In genomic region chr13:81171065-81171647, GRCh38 we compare ENCODE assay signal across 8 cellular contexts.
DNase-seq lines count a peak whose midpoint lies in the region; ATAC-seq and TF ChIP-seq lines count a peak whose summit lies in the region.

No MANE protein-coding gene starts in this region.

- H3K27ac Mint-ChIP-seq in nephron: no peak overlapping the region

- BruUV-seq in mammary epithelial cell (replicated peaks; lab: Mats Ljungman, UMichigan): no TSS peak

- H3K9me3 ChIP-seq in mammary epithelial cell (replicated peaks; ENCODE audit: insufficient read depth, low read length) (no peaks in the 10 kb centered on the region), thyroid gland (no peaks in the 10 kb centered on the region)

- TF ChIP-seq CTCF in mammary epithelial cell (conservative IDR thresholded peaks at IDR 0.05 in 1 of 2, IDR thresholded peaks at IDR 0.05 in 1 of 2; ENCODE audit: extremely low read depth in 1 of 2, insufficient read depth in 1 of 2, low read depth in 1 of 2, low read length in 2 of 2) (peak; percentile 46 to 58), nephron (IDR thresholded peaks at IDR 0.05; ENCODE audit: unreplicated experiment in 3 of 3) (peak; percentile 64 to 73 (median 67)), thyroid gland (IDR thresholded peaks at IDR 0.05) (peak in 3 of 6 experiments; percentile 37 to 58 (median 38)), omental fat pad (IDR thresholded peaks at IDR 0.05) (no peak)

- H3K4me1 Mint-ChIP-seq in nephron: no peaks in the 10 kb centered on the region

- no peak overlapping the region for H2AFZ ChIP-seq in mammary epithelial cell (ENCODE audit: low read depth, low read length)

- 2% methylated on average over 3 of the region's 3 CpGs for WGBS in mammary epithelial cell (ENCODE audit: low coverage, missing lambda C conversion rate)
- WGBS in thyroid gland, 2 donors: 23% methylated on average over 3 of the region's 3 CpGs

- in situ Hi-C loops in mammary epithelial cell (cut with MboI; ENCODE audit: low sequenced_read_pairs in 2 of 2): no loop called here

- intact Hi-C loops in mammary epithelial cell (cut with micrococcal nuclease): loop anchor here (1.0 to 10.0 kb wide), 5 partner anchors 110 to 701 kb away; no protein-coding TSS in a partner anchor
- intact Hi-C loops in thyroid gland (cut with DNase I): no loop called here

- no peak overlapping the region for H3K4me3 Mint-ChIP-seq in nephron

- H3K4me1 ChIP-seq in mammary epithelial cell (ENCODE audit: insufficient read depth, low read length) (no peaks in the 10 kb centered on the region), thyroid gland (peaks cover 0 to 4% of the 10 kb centered on the region in 2 donors)

- no peaks in the 10 kb centered on the region for H3K27me3 ChIP-seq in mammary epithelial cell (ENCODE audit: insufficient read depth, low read length)
- no peaks in the 10 kb centered on the region for H3K27me3 ChIP-seq in thyroid gland

- dilution Hi-C loops in mammary epithelial cell (cut with HindIII; ENCODE audit: low sequenced_read_pairs): no loop called here

- no peak overlapping the region for H3K9ac ChIP-seq in mammary epithelial cell (ENCODE audit: insufficient read depth, low read length)

- TF ChIP-seq POLR2A in thyroid gland (IDR thresholded peaks at IDR 0.05): no peak

- no peaks in the 10 kb centered on the region for H3K36me3 Mint-ChIP-seq in nephron (ENCODE audit: low read depth)

- no peaks in the 10 kb centered on the region for H3K9me3 Mint-ChIP-seq in nephron

- no peak overlapping the region for H3K27ac ChIP-seq in mammary epithelial cell (ENCODE audit: insufficient read depth, low read depth, low read length)
- no peak overlapping the region for H3K27ac ChIP-seq in thyroid gland

- H3K79me2 ChIP-seq in mammary epithelial cell (ENCODE audit: insufficient read depth, low read length): no peaks in the 10 kb centered on the region

- DNase-seq in CD1c-positive myeloid dendritic cell (ENCODE audit: extremely low spot score) (peak; percentile 6), NCI-H146 treated with DMSO at 0.1 percent for 48 hours (lab: John Stamatoyannopoulos, UW; ENCODE audit: unreplicated experiment) (peak; percentile 27), mammary epithelial cell (peak; percentile 3), thyroid gland (no peak), DMS79 treated with DMSO at 0.1 percent for 48 hours (lab: John Stamatoyannopoulos, UW) (no peak), omental fat pad (ENCODE audit: low spot score) (no peak)

- H4K20me1 ChIP-seq in mammary epithelial cell (ENCODE audit: insufficient read depth, low read length): no peaks in the 10 kb centered on the region

- CTCF ChIA-PET in mammary epithelial cell (lab: Charles Lee; ENCODE audit: low non-redundant PET): no interaction called here

- H3K4me2 ChIP-seq in mammary epithelial cell (ENCODE audit: insufficient read depth, low read depth, low read length): no peak overlapping the region

- no peaks in the 10 kb centered on the region for H3K36me3 ChIP-seq in mammary epithelial cell (ENCODE audit: insufficient read depth, low read length)
- H3K36me3 ChIP-seq in thyroid gland: no peaks in the 10 kb centered on the region

- ATAC-seq in GM21390 (IDR thresholded peaks at IDR 0.05; ENCODE audit: unreplicated experiment) (peak; percentile 74), omental fat pad (ENCODE audit: low FRiP score) (no peak)

- H3K4me3 ChIP-seq in mammary epithelial cell (replicated peaks in 1 of 3; ENCODE audit: insufficient read depth in 1 of 3, low read depth in 2 of 3, low read length in 3 of 3): no peak overlapping the region
- H3K4me3 ChIP-seq in thyroid gland (replicated peaks in 1 of 3): no peak overlapping the region

- no peaks in the 10 kb centered on the region for H3K27me3 Mint-ChIP-seq in nephron (ENCODE audit: low read depth)

Comparison
In these comparisons a context has a peak if more than half of its experiments do, and no peak if none do; other contexts are left out.
1. DNase-seq: peak in CD1c-positive myeloid dendritic cell (single experiment), NCI-H146 treated with DMSO at 0.1 percent for 48 hours (single experiment) and mammary epithelial cell (single experiment); none in thyroid gland (0 of 2), DMS79 treated with DMSO at 0.1 percent for 48 hours (single experiment) and omental fat pad (single experiment).
2. CTCF ChIP-seq: peak in mammary epithelial cell (2 of 2) and nephron (3 of 3); none in omental fat pad (0 of 3).